ENCODE assay signal across 33 cellular contexts in the genomic region with DNA sequence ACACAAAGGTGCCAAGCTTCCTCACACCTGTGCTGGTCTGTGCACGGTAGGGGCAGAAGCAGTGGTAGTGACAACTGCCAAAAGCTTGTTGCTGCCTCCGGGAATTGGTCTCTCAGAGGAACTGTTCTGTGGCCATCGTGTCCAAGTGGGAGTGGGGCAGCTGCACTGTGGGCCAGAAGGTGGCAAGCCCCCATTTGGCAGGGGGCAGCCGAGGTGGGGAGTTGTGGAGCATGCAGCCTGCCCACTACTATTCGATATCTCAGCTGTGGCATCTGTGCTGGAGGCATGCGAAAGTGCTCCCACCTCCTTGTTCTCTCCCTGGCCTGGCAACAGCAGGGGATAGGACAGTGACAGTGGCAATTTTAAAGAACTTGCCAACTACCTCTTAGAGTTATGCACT.
DNase-seq lines count a peak whose midpoint lies in the region; ATAC-seq, FAIRE-seq and TF ChIP-seq lines count a peak whose summit lies in the region.
"Had no signal": no experiment of that assay in that cellular context is flagged by ENCODE, and none has a peak within 500 bp of the region (broad histone marks: within the 10 kb centered on the region; RNA-seq: fewer than 3 reads in every experiment).

No MANE protein-coding gene starts in this region.

- DNase-seq in kidney (peak; percentile 56), aorta (no peak), smooth muscle cell (lab: John Stamatoyannopoulos, UW; ENCODE audit: unreplicated experiment) (no peak)
- no peak for DNase-seq in stimulated activated naive B cell treated with anti-CD40 and anti-IgM and Interleukin-4, amounts not matched to agents 10 μg/mL and 1 μg/mL and 100 μg/mL, for 72 hours
- DNase-seq: 8988T; ACHN; AML-193; BE2C; C1 segment of cervical spinal cord; Caco-2; Calu3; CD4-positive, alpha-beta memory T cell; CD4-positive, alpha-beta T cell; CD4-positive, CD25-positive, alpha-beta regulatory T cell; CD8-positive, alpha-beta memory T cell; CD8-positive, alpha-beta T cell; COR-L47; DMS 273 treated with DMSO at 0.1 percent for 48 hours; DMS153; DMS79; DMS79 treated with DMSO at 0.1 percent for 48 hours; EL had no signal

- H3K9ac ChIP-seq in kidney (ENCODE audit: low read length in 2 of 2) (no peak overlapping the region), smooth muscle cell (ENCODE audit: low read depth) (no peak overlapping the region)
- H3K9ac ChIP-seq: BLaER1; BLaER1 treated with 17β-estradiol and CSF1 and Interleukin-3, amounts not matched to agents 10 nM and 100 nM had no signal

- H3K27ac ChIP-seq in kidney (ENCODE audit: low read depth in 2 of 2, low read length in 2 of 2), result no peak overlapping the region
- no peak overlapping the region for H3K27ac ChIP-seq in aorta (ENCODE audit: low read depth in 1 of 2, low read length in 2 of 2)
- no peak overlapping the region for H3K27ac ChIP-seq in smooth muscle cell (ENCODE audit: low read depth)
- H3K27ac ChIP-seq: 22Rv1; A549; BLaER1; BLaER1 treated with 17β-estradiol and CSF1 and Interleukin-3, amounts not matched to agents 10 nM and 100 nM; C4-2B had no signal

- no peak overlapping the region for H3K4me3 Mint-ChIP-seq in stimulated activated naive B cell treated with anti-CD40 and anti-IgM and Interleukin-4, amounts not matched to agents 10 μg/mL and 1 μg/mL and 100 μg/mL, for 72 hours
- H3K4me3 Mint-ChIP-seq: B cell; CD14-positive monocyte; CD4-positive, alpha-beta memory T cell; CD4-positive, alpha-beta T cell; CD4-positive, CD25-positive, alpha-beta regulatory T cell; CD8-positive, alpha-beta memory T cell; CD8-positive, alpha-beta T cell had no signal

- H3K27me3 Mint-ChIP-seq in stimulated activated naive B cell treated with anti-CD40 and anti-IgM and Interleukin-4, amounts not matched to agents 10 μg/mL and 1 μg/mL and 100 μg/mL, for 72 hours, result no peaks in the 10 kb centered on the region
- H3K27me3 Mint-ChIP-seq: B cell; CD4-positive, alpha-beta memory T cell; CD4-positive, alpha-beta T cell; CD4-positive, CD25-positive, alpha-beta regulatory T cell had no signal

- H3K4me2 ChIP-seq in smooth muscle cell, result no peak overlapping the region
- H3K4me2 ChIP-seq: A549; BLaER1; BLaER1 treated with 17β-estradiol and CSF1 and Interleukin-3, amounts not matched to agents 10 nM and 100 nM had no signal

- no peaks in the 10 kb centered on the region for H3K36me3 ChIP-seq in kidney (ENCODE audit: control insufficient read depth in 1 of 2, insufficient read depth in 2 of 2, low read length in 2 of 2)
- H3K36me3 ChIP-seq in aorta (ENCODE audit: control insufficient read depth in 1 of 2, insufficient read depth in 2 of 2, low read length in 1 of 2), result no peaks in the 10 kb centered on the region
- H3K36me3 ChIP-seq in smooth muscle cell (ENCODE audit: low read depth), result no peaks in the 10 kb centered on the region
- H3K36me3 ChIP-seq: BE2C; BLaER1; BLaER1 treated with 17β-estradiol and CSF1 and Interleukin-3, amounts not matched to agents 10 nM and 100 nM had no signal

- 71 to 85% methylated on average over 6 of the region's 6 CpGs for WGBS in aorta, 2 donors
- WGBS in smooth muscle cell (ENCODE audit: low lambda C conversion rate), result 88% methylated on average over 6 of the region's 6 CpGs

- no peak for ATAC-seq in stimulated activated naive B cell treated with anti-CD40 and anti-IgM and Interleukin-4, amounts not matched to agents 10 μg/mL and 1 μg/mL and 100 μg/mL, for 72 hours (replicated peaks)
- peak; percentile 22 for ATAC-seq in aorta (ENCODE audit: low FRiP score)
- no peak for ATAC-seq in HG03521 (IDR thresholded peaks at IDR 0.05; ENCODE audit: unreplicated experiment)
- no peak for ATAC-seq in GM21737 (IDR thresholded peaks at IDR 0.05; ENCODE audit: unreplicated experiment)
- ATAC-seq: A549; CD8-positive, alpha-beta T cell had no signal

- H3K27ac Mint-ChIP-seq in stimulated activated naive B cell treated with anti-CD40 and anti-IgM and Interleukin-4, amounts not matched to agents 10 μg/mL and 1 μg/mL and 100 μg/mL, for 72 hours, result peak overlapping the region; percentile 45
- H3K27ac Mint-ChIP-seq: B cell; CD14-positive monocyte; CD4-positive, alpha-beta T cell; CD4-positive, CD25-positive, alpha-beta regulatory T cell; CD8-positive, alpha-beta T cell had no signal

- H4K20me1 ChIP-seq in smooth muscle cell (ENCODE audit: low read depth), result no peaks in the 10 kb centered on the region
- H4K20me1 ChIP-seq: BLaER1; BLaER1 treated with 17β-estradiol and CSF1 and Interleukin-3, amounts not matched to agents 10 nM and 100 nM had no signal

- H3K27me3 ChIP-seq in aorta (ENCODE audit: control insufficient read depth in 1 of 2, insufficient read depth in 2 of 2, low read length in 1 of 2) (no peaks in the 10 kb centered on the region), smooth muscle cell (ENCODE audit: low read depth) (no peaks in the 10 kb centered on the region)
- H3K27me3 ChIP-seq: BE2C had no signal

- no peaks in the 10 kb centered on the region for H3K4me1 Mint-ChIP-seq in stimulated activated naive B cell treated with anti-CD40 and anti-IgM and Interleukin-4, amounts not matched to agents 10 μg/mL and 1 μg/mL and 100 μg/mL, for 72 hours
- H3K4me1 Mint-ChIP-seq: B cell; CD14-positive monocyte; CD4-positive, alpha-beta memory T cell; CD4-positive, CD25-positive, alpha-beta regulatory T cell; CD8-positive, alpha-beta memory T cell had no signal

- no peak overlapping the region for H3K4me3 ChIP-seq in kidney (ENCODE audit: low read length in 2 of 2)
- no peak overlapping the region for H3K4me3 ChIP-seq in aorta (ENCODE audit: low read length in 2 of 2)
- H3K4me3 ChIP-seq in smooth muscle cell, result no peak overlapping the region
- H3K4me3 ChIP-seq: A549; BLaER1; BLaER1 treated with 17β-estradiol and CSF1 and Interleukin-3, amounts not matched to agents 10 nM and 100 nM had no signal

- no peak overlapping the region for H2AFZ ChIP-seq in smooth muscle cell (ENCODE audit: low read depth)

- no peak for TF ChIP-seq CTCF in kidney (IDR thresholded peaks at IDR 0.05; ENCODE audit: borderline replicate concordance, extremely low read depth, insufficient read depth)
- TF ChIP-seq CTCF in smooth muscle cell (IDR thresholded peaks at IDR 0.05; ENCODE audit: borderline replicate concordance, insufficient read depth, poor library complexity, severe bottlenecking), result no peak

- H3K36me3 Mint-ChIP-seq in stimulated activated naive B cell treated with anti-CD40 and anti-IgM and Interleukin-4, amounts not matched to agents 10 μg/mL and 1 μg/mL and 100 μg/mL, for 72 hours, result no peaks in the 10 kb centered on the region
- H3K36me3 Mint-ChIP-seq: CD14-positive monocyte; CD4-positive, alpha-beta memory T cell; CD4-positive, CD25-positive, alpha-beta regulatory T cell; CD8-positive, alpha-beta memory T cell; CD8-positive, alpha-beta T cell had no signal

- H3K79me2 ChIP-seq in smooth muscle cell (ENCODE audit: low read depth), result no peaks in the 10 kb centered on the region

- H3K4me1 ChIP-seq in kidney (ENCODE audit: control insufficient read depth in 1 of 2, insufficient read depth in 1 of 2, low read depth in 1 of 2, low read length in 2 of 2) (no peaks in the 10 kb centered on the region), aorta (ENCODE audit: control insufficient read depth in 1 of 2, insufficient read depth in 2 of 2, low read length in 2 of 2) (no peaks in the 10 kb centered on the region), smooth muscle cell (ENCODE audit: low read depth) (no peaks in the 10 kb centered on the region)
- H3K4me1 ChIP-seq: A549; BE2C; BLaER1; BLaER1 treated with 17β-estradiol and CSF1 and Interleukin-3, amounts not matched to agents 10 nM and 100 nM; Caco-2 had no signal

- H3K9me3 Mint-ChIP-seq in stimulated activated naive B cell treated with anti-CD40 and anti-IgM and Interleukin-4, amounts not matched to agents 10 μg/mL and 1 μg/mL and 100 μg/mL, for 72 hours, result no peaks in the 10 kb centered on the region
- H3K9me3 Mint-ChIP-seq: CD4-positive, alpha-beta T cell; CD8-positive, alpha-beta T cell had no signal

- intact Hi-C loops in kidney (cut with DNase I) (no loop called here), aorta (cut with DNase I) (no loop called here)

- H3K9me3 ChIP-seq in kidney (ENCODE audit: control insufficient read depth in 1 of 2, low read length in 2 of 2) (no peaks in the 10 kb centered on the region), aorta (ENCODE audit: control insufficient read depth, low read length) (no peaks in the 10 kb centered on the region), smooth muscle cell (replicated peaks; ENCODE audit: low read depth) (no peaks in the 10 kb centered on the region)
- H3K9me3 ChIP-seq: A549, BE2C, Caco-2 had no signal

- FAIRE-seq in kidney (lab: Jason Lieb, UNC), result no peak
- FAIRE-seq: A204.1, A549, D721Med had no signal

- H3F3A ChIP-seq in smooth muscle cell (ENCODE audit: low read depth), result no peaks in the 10 kb centered on the region
